13 cellular contexts compared by ENCODE assay signal in the genomic region with DNA sequence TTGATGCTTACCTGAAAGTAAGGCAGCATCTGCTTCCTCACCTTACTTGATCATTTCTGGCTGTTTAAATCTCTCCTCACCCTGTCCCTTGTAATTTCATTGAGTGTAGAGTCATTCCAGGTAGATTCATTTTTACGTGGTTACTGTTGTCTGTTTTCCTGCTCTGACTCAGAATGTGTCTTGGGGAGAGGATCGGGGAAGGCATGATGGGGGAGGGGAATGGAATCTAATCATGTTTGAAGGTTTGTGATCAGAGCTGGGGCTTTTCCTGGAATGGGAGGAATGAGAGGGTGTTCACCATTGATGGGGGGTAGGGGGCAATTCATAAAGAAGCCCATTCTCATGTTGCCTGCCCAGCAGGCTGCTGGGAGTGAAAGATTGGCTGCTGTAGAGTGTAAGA. TPM values are rescaled to one million over a fixed set of nuclear protein-coding genes. Genes with fewer than 3 reads are reported as not detected.
DNase-seq lines count a peak whose midpoint lies in the region; ATAC-seq and TF ChIP-seq lines count a peak whose summit lies in the region.
"Had no signal": no experiment of that assay in that cellular context is flagged by ENCODE, and none has a peak within 500 bp of the region (broad histone marks: within the 10 kb centered on the region; RNA-seq: fewer than 3 reads in every experiment).

No MANE protein-coding gene starts in this region.

- no peak for DNase-seq in CD4-positive, CD25-positive, alpha-beta regulatory T cell
- DNase-seq in HCT116 (ENCODE audit: low read depth, low spot score), result no peak
- DNase-seq in activated CD4-positive, alpha-beta memory T cell treated with anti-CD3 and anti-CD28 coated beads, Interleukin-2, amount 10 ng/mL, durations not matched to agents 7 days and 5 days, result no peak
- peak; percentile 19 for DNase-seq in fibroblast of pulmonary artery (ENCODE audit: low read depth)
- DNase-seq in NOMO-1 treated with DMSO at 0.1 percent for 48 hours (lab: John Stamatoyannopoulos, UW; ENCODE audit: unreplicated experiment), result no peak
- no peak for DNase-seq in transverse colon
- no peak for DNase-seq in retina
- DNase-seq: BE2C, NCI-H2029 had no signal

- H3K36me3 Mint-ChIP-seq in CD4-positive, CD25-positive, alpha-beta regulatory T cell, result peaks cover 59% of the 10 kb centered on the region
- H3K36me3 Mint-ChIP-seq in activated CD4-positive, alpha-beta memory T cell treated with anti-CD3 and anti-CD28 coated beads, Interleukin-2, amount 10 ng/mL, durations not matched to agents 7 days and 5 days (ENCODE audit: low read depth), result peaks cover 85% of the 10 kb centered on the region

- POLR2A ChIA-PET in HCT116 (lab: Charles Lee), result no interaction called here
- POLR2A ChIA-PET in activated CD4-positive, alpha-beta memory T cell treated with anti-CD3 and anti-CD28 coated beads, Interleukin-2, amount 10 ng/mL, durations not matched to agents 7 days and 5 days (lab: Charles Lee), result interaction anchor here (0.8 to 3.2 kb wide), 7 partner anchors 10 to 48 kb away, joined by 3 to 29 read pairs (median 3); partner anchors contain the start of genes CHCHD1 and SEC24C

- no peak overlapping the region for H3K4me3 ChIP-seq in CD4-positive, CD25-positive, alpha-beta regulatory T cell (ENCODE audit: low read depth, low read length)
- H3K4me3 ChIP-seq in HCT116 (replicated peaks in 1 of 2; ENCODE audit: low read depth in 1 of 2, low read length in 2 of 2) (peak overlapping the region in 1 of 2 experiments; percentile 12; a peak in 1 of 4 replicates), fibroblast of pulmonary artery (replicated peaks; ENCODE audit: low read depth, low read length) (no peak overlapping the region), transverse colon (no peak overlapping the region)
- H3K4me3 ChIP-seq: cardiac muscle cell, HAP-1, K562 had no signal

- H3K4me1 Mint-ChIP-seq in CD4-positive, CD25-positive, alpha-beta regulatory T cell, result peaks cover 7 to 35% (median 24%) of the 10 kb centered on the region in 4 donors
- H3K4me1 Mint-ChIP-seq in activated CD4-positive, alpha-beta memory T cell treated with anti-CD3 and anti-CD28 coated beads, Interleukin-2, amount 10 ng/mL, durations not matched to agents 7 days and 5 days, result peaks cover 69% of the 10 kb centered on the region

- no peaks in the 10 kb centered on the region for H3K27me3 ChIP-seq in CD4-positive, CD25-positive, alpha-beta regulatory T cell (ENCODE audit: control insufficient read depth, insufficient read depth, low read length)
- no peaks in the 10 kb centered on the region for H3K27me3 ChIP-seq in HCT116 (ENCODE audit: insufficient read depth, low read length)
- no peaks in the 10 kb centered on the region for H3K27me3 ChIP-seq in transverse colon
- H3K27me3 ChIP-seq: BE2C, cardiac muscle cell had no signal

- RAD21 ChIA-PET in HCT116 (lab: Charles Lee; ENCODE audit: low non-redundant PET in 1 of 2, low total read pairs in 2 of 2, uncharacterized antibody in 2 of 2, unreplicated experiment in 2 of 2), result interaction anchor here in 1 of 2 experiments (0.9 kb wide), 1 partner anchor 10 kb away, joined by 4 read pairs; no protein-coding TSS in a partner anchor

- H3K4me1 ChIP-seq in CD4-positive, CD25-positive, alpha-beta regulatory T cell (ENCODE audit: control insufficient read depth, insufficient read depth, low read length, poor library complexity, severe bottlenecking), result peaks cover 12% of the 10 kb centered on the region
- H3K4me1 ChIP-seq in HCT116 (ENCODE audit: control insufficient read depth in 1 of 2, insufficient read depth in 2 of 2, low read length in 2 of 2), result peaks cover 0 to 27% of the 10 kb centered on the region in 2 experiments; a peak in 3 of 4 replicates
- H3K4me1 ChIP-seq in transverse colon, result no peaks in the 10 kb centered on the region
- H3K4me1 ChIP-seq: BE2C, HAP-1 had no signal

- CTCF ChIA-PET in HCT116 (lab: Charles Lee), result interaction anchor here (1.0 to 1.1 kb wide), 2 partner anchors 9 to 112 kb away, joined by 3 read pairs; a partner anchor contains a TSS
- CTCF ChIA-PET in activated CD4-positive, alpha-beta memory T cell treated with anti-CD3 and anti-CD28 coated beads, Interleukin-2, amount 10 ng/mL, durations not matched to agents 7 days and 5 days (lab: Charles Lee), result interaction anchor here (1.3 kb wide), 1 partner anchor 10 kb away, joined by 4 read pairs; no protein-coding TSS in a partner anchor

- H3K4me3 Mint-ChIP-seq in CD4-positive, CD25-positive, alpha-beta regulatory T cell, result no peak overlapping the region
- no peak overlapping the region for H3K4me3 Mint-ChIP-seq in activated CD4-positive, alpha-beta memory T cell treated with anti-CD3 and anti-CD28 coated beads, Interleukin-2, amount 10 ng/mL, durations not matched to agents 7 days and 5 days

- peak overlapping the region in 2 of 3 donors; percentile 20 to 87 for H3K27ac Mint-ChIP-seq in CD4-positive, CD25-positive, alpha-beta regulatory T cell
- peak overlapping the region; percentile 76 for H3K27ac Mint-ChIP-seq in activated CD4-positive, alpha-beta memory T cell treated with anti-CD3 and anti-CD28 coated beads, Interleukin-2, amount 10 ng/mL, durations not matched to agents 7 days and 5 days

- no peak overlapping the region for H3K27ac ChIP-seq in CD4-positive, CD25-positive, alpha-beta regulatory T cell (ENCODE audit: insufficient read depth, low read length, poor library complexity, severe bottlenecking)
- H3K27ac ChIP-seq in HCT116 (ENCODE audit: low read depth, low read length) (no peak overlapping the region), transverse colon (no peak overlapping the region)
- H3K27ac ChIP-seq: cardiac muscle cell had no signal

- H4K20me1 ChIP-seq in HCT116 (ENCODE audit: insufficient read depth), result no peaks in the 10 kb centered on the region

- TF ChIP-seq POLR2A in HCT116 (IDR thresholded peaks at IDR 0.05; ENCODE audit: borderline replicate concordance, extremely low read depth, insufficient read depth, insufficient read length), result no peak
- TF ChIP-seq POLR2A in transverse colon (IDR thresholded peaks at IDR 0.05), result no peak

- peaks cover 7% of the 10 kb centered on the region for H3K79me2 ChIP-seq in HCT116 (ENCODE audit: insufficient read depth, low read length)

- TF ChIP-seq RAD21 in HCT116 (IDR thresholded peaks at IDR 0.05; ENCODE audit: low read depth), result no peak

- TF ChIP-seq EP300 in transverse colon (IDR thresholded peaks at IDR 0.05; ENCODE audit: low read depth), result no peak

- no peaks in the 10 kb centered on the region for H3K27me3 Mint-ChIP-seq in CD4-positive, CD25-positive, alpha-beta regulatory T cell
- no peaks in the 10 kb centered on the region for H3K27me3 Mint-ChIP-seq in activated CD4-positive, alpha-beta memory T cell treated with anti-CD3 and anti-CD28 coated beads, Interleukin-2, amount 10 ng/mL, durations not matched to agents 7 days and 5 days

- in situ Hi-C loops in transverse colon (cut with MboI; ENCODE audit: low pct_ligation_motif_present in 1 of 4, low pct_unique_long_range_greater_than_20kb in 1 of 4, low sequenced_read_pairs in 3 of 4), result no loop called here

- TF ChIP-seq CTCF in HCT116 (IDR thresholded peaks at IDR 0.05 in 2 of 3, conservative IDR thresholded peaks at IDR 0.05 in 1 of 3; ENCODE audit: borderline replicate concordance in 1 of 3, insufficient read depth in 1 of 3, low read depth in 2 of 3, low read length in 2 of 3) (no peak), fibroblast of pulmonary artery (IDR thresholded peaks at IDR 0.05; ENCODE audit: low read length, missing control alignments) (no peak), transverse colon (IDR thresholded peaks at IDR 0.05) (no peak)

- no peaks in the 10 kb centered on the region for H3K9me2 ChIP-seq in HCT116 (ENCODE audit: insufficient read depth)

- H3K9ac ChIP-seq in HCT116 (ENCODE audit: low read length), result peak overlapping the region; percentile 21; the same call in 1 of the 2 replicates

- peak overlapping the region; percentile 46 for H3K4me2 ChIP-seq in HCT116 (ENCODE audit: low read length)

- H3K9me3 Mint-ChIP-seq in CD4-positive, CD25-positive, alpha-beta regulatory T cell, result no peaks in the 10 kb centered on the region
- H3K9me3 Mint-ChIP-seq in activated CD4-positive, alpha-beta memory T cell treated with anti-CD3 and anti-CD28 coated beads, Interleukin-2, amount 10 ng/mL, durations not matched to agents 7 days and 5 days, result no peaks in the 10 kb centered on the region

- no peaks in the 10 kb centered on the region for H3K9me3 ChIP-seq in CD4-positive, CD25-positive, alpha-beta regulatory T cell (ENCODE audit: control insufficient read depth in 2 of 2, low read length in 2 of 2)
- H3K9me3 ChIP-seq in HCT116 (ENCODE audit: control insufficient read depth in 1 of 2, insufficient read depth in 1 of 2, low read depth in 1 of 2, low read length in 2 of 2) (no peaks in the 10 kb centered on the region), transverse colon (no peaks in the 10 kb centered on the region)
- H3K9me3 ChIP-seq: BE2C, HAP-1 had no signal

- BruUV-seq in HCT116 (replicated peaks; lab: Mats Ljungman, UMichigan), result no TSS peak

- intact Hi-C loops in HCT116 (cut with micrococcal nuclease) (no loop called here), transverse colon (cut with DNase I; ENCODE audit: low total_unique reads) (no loop called here)

- H2AFZ ChIP-seq in HCT116 (ENCODE audit: low read depth, low read length, poor library complexity, severe bottlenecking), result no peak overlapping the region

- H3K36me3 ChIP-seq in CD4-positive, CD25-positive, alpha-beta regulatory T cell (ENCODE audit: control insufficient read depth, insufficient read depth, low read length), result peaks cover 82% of the 10 kb centered on the region
- peaks cover 48 to 54% of the 10 kb centered on the region in 2 experiments for H3K36me3 ChIP-seq in HCT116 (ENCODE audit: control insufficient read depth in 1 of 2, insufficient read depth in 2 of 2, low read length in 2 of 2)
- H3K36me3 ChIP-seq in transverse colon, result peaks cover 0 to 90% (median 38%) of the 10 kb centered on the region in 4 donors

- WGBS in transverse colon (ENCODE audit: low coverage in 1 of 2), 2 donors, result 73% methylated on average over 2 of the region's 2 CpGs

- ATAC-seq in CD4-positive, CD25-positive, alpha-beta regulatory T cell (ENCODE audit: low read depth in 2 of 2), result no peak
- ATAC-seq in HCT116 (peak; percentile 45; the same call in 1 of the 2 replicates), GM21447 (IDR thresholded peaks at IDR 0.05; ENCODE audit: unreplicated experiment) (no peak)
- ATAC-seq: K562 had no signal

RNA-seq across cellular contexts. Expression of gene SEC24C, which starts 18.7 kb away (rescaled TPM):
- 78.2 TPM for total RNA-seq in CD4-positive, CD25-positive, alpha-beta regulatory T cell
- 10 to 100 TPM; 30.2 to 39.3 (median 36.9) TPM for polyA plus RNA-seq in CD4-positive, CD25-positive, alpha-beta regulatory T cell
- total RNA-seq in HCT116 (2021; ENCODE audit: unreplicated experiment) (60.9 TPM), transverse colon (100 to 1,000 TPM in 2 of 4 donors, 10 to 100 TPM in 2; 46.7 to 104 (median 80.2) TPM)
- polyA plus RNA-seq in HCT116 (2012), result 48.6 and 50.9 TPM in 2 replicates
- 100 to 1,000 TPM; 106 to 108 TPM for total RNA-seq in activated CD4-positive, alpha-beta memory T cell treated with anti-CD3 and anti-CD28 coated beads, Interleukin-2, amount 10 ng/mL, durations not matched to agents 7 days and 5 days

RNA-seq across cellular contexts. Expression of gene CHCHD1, which starts 18.9 kb away (rescaled TPM):
- 6.3 TPM for total RNA-seq in CD4-positive, CD25-positive, alpha-beta regulatory T cell
- 10 to 100 TPM; 63.6 to 79.3 (median 70.0) TPM for polyA plus RNA-seq in CD4-positive, CD25-positive, alpha-beta regulatory T cell
- total RNA-seq in HCT116 (2021; ENCODE audit: unreplicated experiment), result 36.6 TPM
- polyA plus RNA-seq in HCT116 (2012), result 37.4 and 50.5 TPM in 2 replicates
- total RNA-seq in activated CD4-positive, alpha-beta memory T cell treated with anti-CD3 and anti-CD28 coated beads, Interleukin-2, amount 10 ng/mL, durations not matched to agents 7 days and 5 days, result 10 to 100 TPM; 31.4 to 34.6 TPM
- 10 to 100 TPM in 3 of 4 donors, 1 to 10 TPM in 1; 2.6 to 37.4 (median 17.0) TPM for total RNA-seq in transverse colon

RNA-seq across cellular contexts. Expression of gene ZSWIM8, which starts 22.5 kb away (rescaled TPM):
- total RNA-seq in CD4-positive, CD25-positive, alpha-beta regulatory T cell, result 95.5 TPM
- 10 to 100 TPM in 3 of 4 donors, 1 to 10 TPM in 1; 6.0 to 14.9 (median 11.8) TPM for polyA plus RNA-seq in CD4-positive, CD25-positive, alpha-beta regulatory T cell
- total RNA-seq in HCT116 (2021; ENCODE audit: unreplicated experiment), result 49.9 TPM
- 48.5 and 63.4 TPM in 2 replicates for polyA plus RNA-seq in HCT116 (2012)
- total RNA-seq in activated CD4-positive, alpha-beta memory T cell treated with anti-CD3 and anti-CD28 coated beads, Interleukin-2, amount 10 ng/mL, durations not matched to agents 7 days and 5 days, result 10 to 100 TPM; 88.0 to 92.2 TPM
- 100 to 1,000 TPM in 3 of 4 donors, 10 to 100 TPM in 1; 94.5 to 530 (median 188) TPM for total RNA-seq in transverse colon

RNA-seq across cellular contexts. Expression of gene NDST2, which starts 48.5 kb away (rescaled TPM):
- total RNA-seq in CD4-positive, CD25-positive, alpha-beta regulatory T cell, result 74.4 TPM
- polyA plus RNA-seq in CD4-positive, CD25-positive, alpha-beta regulatory T cell, result 10 to 100 TPM; 20.6 to 28.5 (median 24.6) TPM
- total RNA-seq in HCT116 (2021; ENCODE audit: unreplicated experiment) (21.8 TPM), transverse colon (10 to 100 TPM; 14.3 to 34.5 (median 22.1) TPM)
- polyA plus RNA-seq in HCT116 (2012), result 12.6 and 13.6 TPM in 2 replicates
- 10 to 100 TPM; 58.3 to 58.4 TPM for total RNA-seq in activated CD4-positive, alpha-beta memory T cell treated with anti-CD3 and anti-CD28 coated beads, Interleukin-2, amount 10 ng/mL, durations not matched to agents 7 days and 5 days
